Comparison of ENCODE assay signal across 25 cellular contexts in genomic region chr7:45125193-45125904, GRCh38. TPM values are rescaled to one million over a fixed set of nuclear protein-coding genes. Genes with fewer than 3 reads are reported as not detected.
"Had no signal": no experiment of that assay in that cellular context is flagged by ENCODE, and none has a peak within 500 bp of the region (broad histone marks: within the 10 kb centered on the region; RNA-seq: fewer than 3 reads in every experiment).

No MANE protein-coding gene starts in this region.

- H3K9me3 ChIP-seq: ascending aorta, colonic mucosa, esophagus squamous epithelium, gastroesophageal sphincter, heart left ventricle, testis, uterus had no signal

- H3K27me3 ChIP-seq: ascending aorta, brain microvascular endothelial cell, colonic mucosa, esophagus squamous epithelium, gastroesophageal sphincter, heart left ventricle, testis, uterus had no signal

- H3K9me3 Mint-ChIP-seq: activated B cell treated with CpG ODN at 0.5 μM for 24 hours; activated CD4-positive, alpha-beta memory T cell treated with anti-CD3 and anti-CD28 coated beads for 36 hours; activated naive CD4-positive, alpha-beta T cell treated with anti-CD3 and anti-CD28 coated beads, Interleukin-2, amount 50 U/mL, for 72 hours; activated T-helper 1 cell treated with anti-CD3 and anti-CD28 coated beads, Interleukin-12 subunit alpha, Interleukin-12 subunit beta, Interleukin-2, Interleukin-4 antibody, amounts not matched to agents 30 ng/mL and 10 ng/mL and 1 ng/mL, durations not matched to agents 14 hours and 24 hours and 36 hours; memory B cell; T-cell had no signal

- ATAC-seq: activated CD4-positive, alpha-beta T cell treated with anti-CD3 and anti-CD28 coated beads for 36 hours; activated CD8-positive, alpha-beta memory T cell treated with anti-CD3 and anti-CD28 coated beads, Interleukin-2, amount 10 ng/mL, durations not matched to agents 7 days and 5 days; activated naive CD4-positive, alpha-beta T cell treated with anti-CD3 and anti-CD28 coated beads, Interleukin-2, amount 50 U/mL, for 72 hours; gastroesophageal sphincter; heart left ventricle; left colon; sciatic nerve; T-cell had no signal

- H3K36me3 Mint-ChIP-seq: activated CD4-positive, alpha-beta memory T cell treated with anti-CD3 and anti-CD28 coated beads for 36 hours; activated CD8-positive, alpha-beta memory T cell treated with anti-CD3 and anti-CD28 coated beads, Interleukin-2, amount 10 ng/mL, durations not matched to agents 7 days and 5 days; activated naive CD4-positive, alpha-beta T cell treated with anti-CD3 and anti-CD28 coated beads, Interleukin-2, amount 50 U/mL, for 72 hours; memory B cell; T-cell had no signal

- H3K4me3 ChIP-seq: ascending aorta, colonic mucosa, esophagus squamous epithelium, gastroesophageal sphincter, heart left ventricle, testis, uterus had no signal

- H3K4me3 Mint-ChIP-seq: activated B cell treated with CpG ODN at 0.5 μM for 24 hours; activated CD4-positive, alpha-beta memory T cell treated with anti-CD3 and anti-CD28 coated beads for 36 hours; activated CD4-positive, alpha-beta T cell treated with anti-CD3 and anti-CD28 coated beads for 36 hours; activated CD8-positive, alpha-beta memory T cell treated with anti-CD3 and anti-CD28 coated beads, Interleukin-2, amount 10 ng/mL, durations not matched to agents 7 days and 5 days; activated T-helper 1 cell treated with anti-CD3 and anti-CD28 coated beads, Interleukin-12 subunit alpha, Interleukin-12 subunit beta, Interleukin-2, Interleukin-4 antibody, amounts not matched to agents 30 ng/mL and 10 ng/mL and 1 ng/mL, durations not matched to agents 14 hours and 24 hours and 36 hours; memory B cell; T-cell had no signal

- H3K27me3 Mint-ChIP-seq: activated B cell treated with CpG ODN at 0.5 μM for 24 hours; activated CD4-positive, alpha-beta memory T cell treated with anti-CD3 and anti-CD28 coated beads for 36 hours; activated CD4-positive, alpha-beta T cell treated with anti-CD3 and anti-CD28 coated beads for 36 hours; activated CD8-positive, alpha-beta memory T cell treated with anti-CD3 and anti-CD28 coated beads, Interleukin-2, amount 10 ng/mL, durations not matched to agents 7 days and 5 days; memory B cell; T-cell had no signal

- H3K27ac ChIP-seq: ascending aorta, brain microvascular endothelial cell, colonic mucosa, esophagus squamous epithelium, gastroesophageal sphincter, heart left ventricle, testis, uterus had no signal

- H3K36me3 ChIP-seq: ascending aorta, brain microvascular endothelial cell, colonic mucosa, esophagus squamous epithelium, gastroesophageal sphincter, heart left ventricle, uterus had no signal

- H3K27ac Mint-ChIP-seq: activated B cell treated with CpG ODN at 0.5 μM for 24 hours; activated CD4-positive, alpha-beta memory T cell treated with anti-CD3 and anti-CD28 coated beads for 36 hours; activated CD4-positive, alpha-beta T cell treated with anti-CD3 and anti-CD28 coated beads for 36 hours; activated CD8-positive, alpha-beta memory T cell treated with anti-CD3 and anti-CD28 coated beads, Interleukin-2, amount 10 ng/mL, durations not matched to agents 7 days and 5 days; activated T-helper 1 cell treated with anti-CD3 and anti-CD28 coated beads, Interleukin-12 subunit alpha, Interleukin-12 subunit beta, Interleukin-2, Interleukin-4 antibody, amounts not matched to agents 30 ng/mL and 10 ng/mL and 1 ng/mL, durations not matched to agents 14 hours and 24 hours and 36 hours; memory B cell; T-cell had no signal

- DNase-seq: activated B cell treated with CpG ODN at 0.5 μM for 24 hours; activated CD4-positive, alpha-beta memory T cell treated with anti-CD3 and anti-CD28 coated beads for 36 hours; activated CD4-positive, alpha-beta T cell treated with anti-CD3 and anti-CD28 coated beads for 36 hours; activated CD8-positive, alpha-beta memory T cell treated with anti-CD3 and anti-CD28 coated beads, Interleukin-2, amount 10 ng/mL, durations not matched to agents 7 days and 5 days; brain microvascular endothelial cell; colonic mucosa; esophagus squamous epithelium; heart left ventricle; left colon; occipital lobe; small intestine; stimulated activated CD4-positive, alpha-beta T cell treated with anti-CD3 and anti-CD28 coated beads, Interleukin-15, amount 100 ng/mL, for 24 hours; stimulated activated naive CD4-positive, alpha-beta T cell; T-cell; T-helper 9 cell; testis; trophoblast cell; uterus had no signal

RNA-seq across cellular contexts. Expression of gene RAMP3, which starts 32.2 kb away (rescaled TPM):
- total RNA-seq: activated B cell treated with CpG ODN at 0.5 μM for 24 hours; activated CD4-positive, alpha-beta memory T cell treated with anti-CD3 and anti-CD28 coated beads for 36 hours; activated CD4-positive, alpha-beta T cell treated with anti-CD3 and anti-CD28 coated beads for 36 hours; activated CD8-positive, alpha-beta memory T cell treated with anti-CD3 and anti-CD28 coated beads, Interleukin-2, amount 10 ng/mL, durations not matched to agents 7 days and 5 days; activated T-helper 1 cell treated with anti-CD3 and anti-CD28 coated beads, Interleukin-12 subunit alpha, Interleukin-12 subunit beta, Interleukin-2, Interleukin-4 antibody, amounts not matched to agents 30 ng/mL and 10 ng/mL and 1 ng/mL, durations not matched to agents 14 hours and 24 hours and 36 hours; myocyte had no signal
